In genomic region chr17:50707296-50708049, GRCh38 we compare ENCODE assay signal across 1 cellular context.
TF ChIP-seq lines count a peak whose summit lies in the region.

Gene ANKRD40, minus strand, starts transcription at chr17:50707914. Its CDS starts 260 bp downstream, at chr17:50707654.

TF ChIP-seq in K562, 482 proteins besides CTCF, POLR2A, EP300 and RAD21 (continued from another document and continues in another):
- TF ChIP-seq, protein P1, sequence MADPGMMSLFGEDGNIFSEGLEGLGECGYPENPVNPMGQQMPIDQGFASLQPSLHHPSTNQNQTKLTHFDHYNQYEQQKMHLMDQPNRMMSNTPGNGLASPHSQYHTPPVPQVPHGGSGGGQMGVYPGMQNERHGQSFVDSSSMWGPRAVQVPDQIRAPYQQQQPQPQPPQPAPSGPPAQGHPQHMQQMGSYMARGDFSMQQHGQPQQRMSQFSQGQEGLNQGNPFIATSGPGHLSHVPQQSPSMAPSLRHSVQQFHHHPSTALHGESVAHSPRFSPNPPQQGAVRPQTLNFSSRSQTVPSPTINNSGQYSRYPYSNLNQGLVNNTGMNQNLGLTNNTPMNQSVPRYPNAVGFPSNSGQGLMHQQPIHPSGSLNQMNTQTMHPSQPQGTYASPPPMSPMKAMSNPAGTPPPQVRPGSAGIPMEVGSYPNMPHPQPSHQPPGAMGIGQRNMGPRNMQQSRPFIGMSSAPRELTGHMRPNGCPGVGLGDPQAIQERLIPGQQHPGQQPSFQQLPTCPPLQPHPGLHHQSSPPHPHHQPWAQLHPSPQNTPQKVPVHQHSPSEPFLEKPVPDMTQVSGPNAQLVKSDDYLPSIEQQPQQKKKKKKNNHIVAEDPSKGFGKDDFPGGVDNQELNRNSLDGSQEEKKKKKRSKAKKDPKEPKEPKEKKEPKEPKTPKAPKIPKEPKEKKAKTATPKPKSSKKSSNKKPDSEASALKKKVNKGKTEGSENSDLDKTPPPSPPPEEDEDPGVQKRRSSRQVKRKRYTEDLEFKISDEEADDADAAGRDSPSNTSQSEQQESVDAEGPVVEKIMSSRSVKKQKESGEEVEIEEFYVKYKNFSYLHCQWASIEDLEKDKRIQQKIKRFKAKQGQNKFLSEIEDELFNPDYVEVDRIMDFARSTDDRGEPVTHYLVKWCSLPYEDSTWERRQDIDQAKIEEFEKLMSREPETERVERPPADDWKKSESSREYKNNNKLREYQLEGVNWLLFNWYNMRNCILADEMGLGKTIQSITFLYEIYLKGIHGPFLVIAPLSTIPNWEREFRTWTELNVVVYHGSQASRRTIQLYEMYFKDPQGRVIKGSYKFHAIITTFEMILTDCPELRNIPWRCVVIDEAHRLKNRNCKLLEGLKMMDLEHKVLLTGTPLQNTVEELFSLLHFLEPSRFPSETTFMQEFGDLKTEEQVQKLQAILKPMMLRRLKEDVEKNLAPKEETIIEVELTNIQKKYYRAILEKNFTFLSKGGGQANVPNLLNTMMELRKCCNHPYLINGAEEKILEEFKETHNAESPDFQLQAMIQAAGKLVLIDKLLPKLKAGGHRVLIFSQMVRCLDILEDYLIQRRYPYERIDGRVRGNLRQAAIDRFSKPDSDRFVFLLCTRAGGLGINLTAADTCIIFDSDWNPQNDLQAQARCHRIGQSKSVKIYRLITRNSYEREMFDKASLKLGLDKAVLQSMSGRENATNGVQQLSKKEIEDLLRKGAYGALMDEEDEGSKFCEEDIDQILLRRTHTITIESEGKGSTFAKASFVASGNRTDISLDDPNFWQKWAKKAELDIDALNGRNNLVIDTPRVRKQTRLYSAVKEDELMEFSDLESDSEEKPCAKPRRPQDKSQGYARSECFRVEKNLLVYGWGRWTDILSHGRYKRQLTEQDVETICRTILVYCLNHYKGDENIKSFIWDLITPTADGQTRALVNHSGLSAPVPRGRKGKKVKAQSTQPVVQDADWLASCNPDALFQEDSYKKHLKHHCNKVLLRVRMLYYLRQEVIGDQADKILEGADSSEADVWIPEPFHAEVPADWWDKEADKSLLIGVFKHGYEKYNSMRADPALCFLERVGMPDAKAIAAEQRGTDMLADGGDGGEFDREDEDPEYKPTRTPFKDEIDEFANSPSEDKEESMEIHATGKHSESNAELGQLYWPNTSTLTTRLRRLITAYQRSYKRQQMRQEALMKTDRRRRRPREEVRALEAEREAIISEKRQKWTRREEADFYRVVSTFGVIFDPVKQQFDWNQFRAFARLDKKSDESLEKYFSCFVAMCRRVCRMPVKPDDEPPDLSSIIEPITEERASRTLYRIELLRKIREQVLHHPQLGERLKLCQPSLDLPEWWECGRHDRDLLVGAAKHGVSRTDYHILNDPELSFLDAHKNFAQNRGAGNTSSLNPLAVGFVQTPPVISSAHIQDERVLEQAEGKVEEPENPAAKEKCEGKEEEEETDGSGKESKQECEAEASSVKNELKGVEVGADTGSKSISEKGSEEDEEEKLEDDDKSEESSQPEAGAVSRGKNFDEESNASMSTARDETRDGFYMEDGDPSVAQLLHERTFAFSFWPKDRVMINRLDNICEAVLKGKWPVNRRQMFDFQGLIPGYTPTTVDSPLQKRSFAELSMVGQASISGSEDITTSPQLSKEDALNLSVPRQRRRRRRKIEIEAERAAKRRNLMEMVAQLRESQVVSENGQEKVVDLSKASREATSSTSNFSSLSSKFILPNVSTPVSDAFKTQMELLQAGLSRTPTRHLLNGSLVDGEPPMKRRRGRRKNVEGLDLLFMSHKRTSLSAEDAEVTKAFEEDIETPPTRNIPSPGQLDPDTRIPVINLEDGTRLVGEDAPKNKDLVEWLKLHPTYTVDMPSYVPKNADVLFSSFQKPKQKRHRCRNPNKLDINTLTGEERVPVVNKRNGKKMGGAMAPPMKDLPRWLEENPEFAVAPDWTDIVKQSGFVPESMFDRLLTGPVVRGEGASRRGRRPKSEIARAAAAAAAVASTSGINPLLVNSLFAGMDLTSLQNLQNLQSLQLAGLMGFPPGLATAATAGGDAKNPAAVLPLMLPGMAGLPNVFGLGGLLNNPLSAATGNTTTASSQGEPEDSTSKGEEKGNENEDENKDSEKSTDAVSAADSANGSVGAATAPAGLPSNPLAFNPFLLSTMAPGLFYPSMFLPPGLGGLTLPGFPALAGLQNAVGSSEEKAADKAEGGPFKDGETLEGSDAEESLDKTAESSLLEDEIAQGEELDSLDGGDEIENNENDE (IDR thresholded peaks at IDR 0.05; ENCODE audit: low read depth, low read length), result no peak
- TF ChIP-seq CC2D1A (IDR thresholded peaks at IDR 0.05) (no peak), ZNF146 (CRISPR knock-in tag; IDR thresholded peaks at IDR 0.05; ENCODE audit: unreplicated experiment) (no peak), ELF4 (CRISPR knock-in tag; IDR thresholded peaks at IDR 0.05) (peak; percentile 52; the same call in 1 of the 2 replicates), HNRNPL (IDR thresholded peaks at IDR 0.05; ENCODE audit: low read depth, low read length) (peak; percentile 66; the same call in 1 of the 2 replicates), BHLHE40 (IDR thresholded peaks at IDR 0.05; ENCODE audit: low read length) (peak; percentile 11; the same call in 1 of the 2 replicates), ZBTB33 (CRISPR knock-in tag; IDR thresholded peaks at IDR 0.05) (peak; percentile 14), ZKSCAN3 (CRISPR knock-in tag; IDR thresholded peaks at IDR 0.05) (no peak), PURB (CRISPR knock-in tag; IDR thresholded peaks at IDR 0.05; ENCODE audit: low read depth) (no peak), MITF (IDR thresholded peaks at IDR 0.05) (no peak), ZNF444 (CRISPR knock-in tag; IDR thresholded peaks at IDR 0.05) (no peak), STAT6 (CRISPR knock-in tag; IDR thresholded peaks at IDR 0.05) (no peak), HIVEP1 (CRISPR knock-in tag; IDR thresholded peaks at IDR 0.05) (0 out of 2 replicates have a peak, but pooled peaks have one; percentile 56), ZSCAN32 (CRISPR knock-in tag; IDR thresholded peaks at IDR 0.05) (0 out of 2 replicates have a peak, but pooled peaks have one; percentile 33), LCOR (CRISPR knock-in tag; IDR thresholded peaks at IDR 0.05) (no peak; the same call in 1 of the 2 replicates), TARDBP (IDR thresholded peaks at IDR 0.05) (peak; percentile 33; the same call in 1 of the 2 replicates), STAT5A (IDR thresholded peaks at IDR 0.05; ENCODE audit: borderline replicate concordance, low read length) (no peak), ZNF133 (CRISPR knock-in tag; IDR thresholded peaks at IDR 0.05) (no peak), ZNF586 (CRISPR knock-in tag; conservative IDR thresholded peaks at IDR 0.05) (no peak), IFI16 (CRISPR knock-in tag; IDR thresholded peaks at IDR 0.05) (no peak), ELF2 (CRISPR knock-in tag; IDR thresholded peaks at IDR 0.05) (no peak), SMARCB1 (IDR thresholded peaks at IDR 0.05; ENCODE audit: insufficient read length, low read depth) (no peak), NR0B1 (IDR thresholded peaks at IDR 0.05; ENCODE audit: partially characterized antibody) (no peak), RNF219 (CRISPR knock-in tag; IDR thresholded peaks at IDR 0.05) (no peak), NELFE (IDR thresholded peaks at IDR 0.05; ENCODE audit: insufficient read depth, insufficient read length) (no peak), ZNF445 (CRISPR knock-in tag; IDR thresholded peaks at IDR 0.05; ENCODE audit: low read depth) (no peak), CTCFL (IDR thresholded peaks at IDR 0.05; ENCODE audit: borderline replicate concordance, insufficient read depth, low read depth, low read length, poor library complexity, severe bottlenecking) (no peak)
- TF ChIP-seq, protein P2, sequence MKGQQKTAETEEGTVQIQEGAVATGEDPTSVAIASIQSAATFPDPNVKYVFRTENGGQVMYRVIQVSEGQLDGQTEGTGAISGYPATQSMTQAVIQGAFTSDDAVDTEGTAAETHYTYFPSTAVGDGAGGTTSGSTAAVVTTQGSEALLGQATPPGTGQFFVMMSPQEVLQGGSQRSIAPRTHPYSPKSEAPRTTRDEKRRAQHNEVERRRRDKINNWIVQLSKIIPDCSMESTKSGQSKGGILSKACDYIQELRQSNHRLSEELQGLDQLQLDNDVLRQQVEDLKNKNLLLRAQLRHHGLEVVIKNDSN (CRISPR knock-in tag; IDR thresholded peaks at IDR 0.05), result peak; percentile 79
- TF ChIP-seq, protein P3, sequence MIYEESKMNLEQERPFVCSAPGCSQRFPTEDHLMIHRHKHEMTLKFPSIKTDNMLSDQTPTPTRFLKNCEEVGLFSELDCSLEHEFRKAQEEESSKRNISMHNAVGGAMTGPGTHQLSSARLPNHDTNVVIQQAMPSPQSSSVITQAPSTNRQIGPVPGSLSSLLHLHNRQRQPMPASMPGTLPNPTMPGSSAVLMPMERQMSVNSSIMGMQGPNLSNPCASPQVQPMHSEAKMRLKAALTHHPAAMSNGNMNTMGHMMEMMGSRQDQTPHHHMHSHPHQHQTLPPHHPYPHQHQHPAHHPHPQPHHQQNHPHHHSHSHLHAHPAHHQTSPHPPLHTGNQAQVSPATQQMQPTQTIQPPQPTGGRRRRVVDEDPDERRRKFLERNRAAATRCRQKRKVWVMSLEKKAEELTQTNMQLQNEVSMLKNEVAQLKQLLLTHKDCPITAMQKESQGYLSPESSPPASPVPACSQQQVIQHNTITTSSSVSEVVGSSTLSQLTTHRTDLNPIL (CRISPR knock-in tag; IDR thresholded peaks at IDR 0.05), result no peak
